ENCODE assay signal across 16 cellular contexts in the genomic region with DNA sequence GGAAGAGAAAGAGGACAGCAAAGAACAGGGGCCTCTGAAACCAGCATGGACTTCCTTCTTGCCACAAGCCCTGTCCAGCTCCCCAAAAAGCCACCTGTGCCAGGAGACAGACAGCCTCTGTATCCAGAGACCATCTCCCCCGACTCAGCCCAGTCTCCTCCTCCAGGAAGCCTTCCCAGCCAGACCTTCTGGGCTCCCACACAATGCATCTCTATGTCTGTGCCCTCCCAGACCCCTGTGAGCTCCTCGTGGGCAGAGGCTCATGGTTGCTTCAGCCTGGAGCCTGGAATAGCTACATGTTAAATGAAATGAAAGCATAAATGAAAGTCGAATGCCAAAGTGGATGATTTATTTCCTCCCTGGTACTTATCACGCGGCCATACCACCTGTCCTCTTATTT.
A peak's percentile ranks its signal among the peaks of the same experiment; 100 is the strongest.
DNase-seq lines count a peak whose midpoint lies in the region; ATAC-seq and TF ChIP-seq lines count a peak whose summit lies in the region.
"Had no signal": no experiment of that assay in that cellular context is flagged by ENCODE, and none has a peak within 500 bp of the region (broad histone marks: within the 10 kb centered on the region; RNA-seq: fewer than 3 reads in every experiment).

No MANE protein-coding gene starts in this region.

- no peak for ATAC-seq in HG02970 (IDR thresholded peaks at IDR 0.05; ENCODE audit: low FRiP score, unreplicated experiment)
- ATAC-seq: stimulated activated memory B cell treated with anti-CD40 and anti-IgM and Interleukin-4, amounts not matched to agents 10 μg/mL and 1 μg/mL and 100 μg/mL, for 72 hours had no signal

- TF ChIP-seq CTCF in 22Rv1 (IDR thresholded peaks at IDR 0.05): no peak

- H3K27ac ChIP-seq in 22Rv1: peak overlapping the region; percentile 27
- H3K27ac ChIP-seq: BLaER1 had no signal

- TF ChIP-seq POLR2A in erythroblast (IDR thresholded peaks at IDR 0.05; ENCODE audit: low read length): peak; percentile 45

- DNase-seq in DMS153 (lab: John Stamatoyannopoulos, UW) (peak; percentile 36), NCI-H69 (lab: John Stamatoyannopoulos, UW) (peak; percentile 39), erythroblast (lab: John Stamatoyannopoulos, UW) (no peak), Ammon's horn (ENCODE audit: low spot score) (no peak)
- DNase-seq in central memory CD4-positive, alpha-beta T cell: no peak
- no peak for DNase-seq in activated CD4-positive, alpha-beta T cell treated with anti-CD3 and anti-CD28 coated beads for 48 hours
- DNase-seq: activated CD4-positive, alpha-beta T cell treated with anti-CD3 and anti-CD28 coated beads, Interleukin-2, amount 10 ng/mL, durations not matched to agents 24 days and 14 days; activated naive CD8-positive, alpha-beta T cell treated with anti-CD3 and anti-CD28 coated beads, Interleukin-2, amount 10 ng/mL, durations not matched to agents 7 days and 5 days; EL; glutamatergic neuron; H9; NCI-H146 had no signal

Comparison
In these comparisons a context has a peak if more than half of its experiments do, and no peak if none do; other contexts are left out.
1. DNase-seq: peak in DMS153 (single experiment) and NCI-H69 (single experiment); none in erythroblast (0 of 2), Ammon's horn (single experiment), central memory CD4-positive, alpha-beta T cell (single experiment) and activated CD4-positive, alpha-beta T cell treated with anti-CD3 and anti-CD28 coated beads for 48 hours (single experiment).